ENCODE assay signal across 15 cellular contexts in genomic region chr20:63497138-63497945, GRCh38. TPM values are rescaled to one million over a fixed set of nuclear protein-coding genes. Genes with fewer than 3 reads are reported as not detected.
DNase-seq lines count a peak whose midpoint lies in the region; ATAC-seq and TF ChIP-seq lines count a peak whose summit lies in the region.
"Had no signal": no experiment of that assay in that cellular context is flagged by ENCODE, and none has a peak within 500 bp of the region (broad histone marks: within the 10 kb centered on the region; RNA-seq: fewer than 3 reads in every experiment).

No MANE protein-coding gene starts in this region.

- H3K27ac ChIP-seq in VCaP (peak overlapping the region; percentile 93), right atrium auricular region (peak overlapping the region; percentile 92 to 97), sigmoid colon (no peak overlapping the region)
- H3K27ac ChIP-seq: gastroesophageal sphincter, spleen had no signal

- CTCF ChIA-PET in HEK293T (lab: Yijun Ruan, JAX): interaction anchor here (0.7 to 1.8 kb wide), 4 partner anchors 20 to 27 kb away, joined by 3 to 5 read pairs (median 5); partner anchors contain the start of gene PPDPF

- TF ChIP-seq CTCF in VCaP (conservative IDR thresholded peaks at IDR 0.05) (no peak), right atrium auricular region (IDR thresholded peaks at IDR 0.05) (no peak), sigmoid colon (IDR thresholded peaks at IDR 0.05) (no peak), mucosa of descending colon (IDR thresholded peaks at IDR 0.05) (no peak)

- POLR2A ChIA-PET in HEK293T (lab: Yijun Ruan, JAX): interaction anchor here (0.6 to 2.9 kb wide), 3 partner anchors 24 to 33 kb away, joined by 3 to 26 read pairs (median 3); partner anchors contain the start of gene PPDPF

- no peak for TF ChIP-seq POLR2A in sigmoid colon (IDR thresholded peaks at IDR 0.05)

- no peak for ATAC-seq in mucosa of descending colon

- no peaks in the 10 kb centered on the region for H3K9me3 ChIP-seq in right atrium auricular region
- H3K9me3 ChIP-seq in sigmoid colon: no peaks in the 10 kb centered on the region
- H3K9me3 ChIP-seq in mucosa of descending colon: no peaks in the 10 kb centered on the region
- H3K9me3 ChIP-seq: gastroesophageal sphincter, spleen had no signal

- DNase-seq in H7 (peak; percentile 64), right atrium auricular region (ENCODE audit: low spot score) (no peak), sigmoid colon (peak; percentile 64), HEK293T (ENCODE audit: extremely low spot score) (no peak), activated gamma-delta T cell treated with Interleukin-2 at 50 U/mL for 16 hours (no peak), mucosa of descending colon (no peak)
- DNase-seq: DMS153, left colon, NCI-H1092, spleen had no signal

- 54 to 65% methylated on average over 20 of the region's 20 CpGs for WGBS in sigmoid colon, 2 donors

- intact Hi-C loops in sigmoid colon (cut with DNase I): no loop called here
- intact Hi-C loops in mucosa of descending colon (cut with DNase I, micrococcal nuclease): no loop called here

- H3K4me3 ChIP-seq in H7 (ENCODE audit: insufficient read depth, low read depth, low read length): peak overlapping the region; percentile 29
- H3K4me3 ChIP-seq in right atrium auricular region: peak overlapping the region; percentile 56 to 60
- H3K4me3 ChIP-seq in sigmoid colon: no peak overlapping the region
- H3K4me3 ChIP-seq in mucosa of descending colon: no peak overlapping the region

- no peaks in the 10 kb centered on the region; the same call in 1 of the 2 replicates for H3K36me3 ChIP-seq in H7 (replicated peaks; ENCODE audit: control insufficient read depth, insufficient read depth, low read length)
- peaks cover 30% of the 10 kb centered on the region for H3K36me3 ChIP-seq in right atrium auricular region
- H3K36me3 ChIP-seq in sigmoid colon: no peaks in the 10 kb centered on the region
- H3K36me3 ChIP-seq in mucosa of descending colon (ENCODE audit: low read depth): no peaks in the 10 kb centered on the region
- H3K36me3 ChIP-seq: gastroesophageal sphincter, spleen had no signal

- H3K27me3 ChIP-seq in H7 (ENCODE audit: control insufficient read depth, insufficient read depth, low read length) (peaks cover 34% of the 10 kb centered on the region), right atrium auricular region (peaks cover 0 to 13% of the 10 kb centered on the region in 2 donors), sigmoid colon (peaks cover 31 to 69% (median 47%) of the 10 kb centered on the region in 3 donors)

- TF ChIP-seq EP300 in sigmoid colon (IDR thresholded peaks at IDR 0.05): no peak

- H3K4me1 ChIP-seq in right atrium auricular region (peaks cover 0 to 59% of the 10 kb centered on the region in 2 donors), sigmoid colon (peaks cover 0 to 38% (median 29%) of the 10 kb centered on the region in 4 donors), mucosa of descending colon (ENCODE audit: low read depth) (peaks cover 15% of the 10 kb centered on the region)

TF ChIP-seq in HEK293T, 16 proteins besides CTCF, POLR2A, EP300 and RAD21:
- no peak for TF ChIP-seq L3MBTL2 (conservative IDR thresholded peaks at IDR 0.05)
- no peak for TF ChIP-seq ZNF384 (IDR thresholded peaks at IDR 0.05)
TF ChIP-seq in HEK293T: peak in this region for 0.

RNA-seq across cellular contexts. Expression of gene EEF1A2, which starts 1.5 kb away (rescaled TPM):
- total RNA-seq in H7 (2014; rRNA removed; shearing (Covaris generic)): 30.7 and 37.1 TPM in 2 replicates
- 100 to 1,000 TPM; 797 to 886 TPM for total RNA-seq in right atrium auricular region
- total RNA-seq in sigmoid colon: 10 to 100 TPM in 2 of 4 donors, 1 to 10 TPM in 2; 4.6 to 14.3 (median 11.0) TPM
- 1 to 10 TPM; 2.8 to 7.8 (median 4.2) TPM for polyA plus RNA-seq in sigmoid colon
- 10 to 100 TPM in 1 of 3 donors, 1 to 10 TPM in 2; 1.3 to 15.0 (median 2.7) TPM for total RNA-seq in mucosa of descending colon

RNA-seq across cellular contexts. Expression of gene PPDPF, which starts 23.2 kb away (rescaled TPM):
- total RNA-seq in H7 (2014; rRNA removed; shearing (Covaris generic)): 79.7 and 94.2 TPM in 2 replicates
- total RNA-seq in right atrium auricular region (100 to 1,000 TPM; 138 to 185 TPM), sigmoid colon (100 to 1,000 TPM in 3 of 4 donors, 10 to 100 TPM in 1; 82.8 to 244 (median 146) TPM), mucosa of descending colon (100 to 1,000 TPM; 263 to 672 (median 537) TPM)
- 1,000 to 10,000 TPM in 2 of 3 donors, 100 to 1,000 TPM in 1; 658 to 1,688 (median 1,153) TPM for polyA plus RNA-seq in sigmoid colon

RNA-seq across cellular contexts. Expression of gene KCNQ2, which starts 24.9 kb away (rescaled TPM):
- 92.6 and 129 TPM in 2 replicates for total RNA-seq in H7 (2014; rRNA removed; shearing (Covaris generic))
- not detected for total RNA-seq in right atrium auricular region
- 1 to 10 TPM in 2 of 4 donors, under 1 TPM in 1, not detected in 1; 0.95 to 4.2 (median 1.4) TPM for total RNA-seq in sigmoid colon
- under 1 TPM in 1 of 3 donors, not detected in 2; 0.83 TPM for polyA plus RNA-seq in sigmoid colon
- 1 to 10 TPM in 1 of 3 donors, not detected in 2; 1.4 TPM for total RNA-seq in mucosa of descending colon
- total RNA-seq: activated CD8-positive, alpha-beta memory T cell treated with anti-CD3 and anti-CD28 coated beads for 36 hours had no signal

RNA-seq across cellular contexts. Expression of gene PTK6, which starts 39.8 kb away (rescaled TPM):
- total RNA-seq in H7 (2014; rRNA removed; shearing (Covaris generic)): 0.14 and 0.30 TPM in 2 replicates
- total RNA-seq in right atrium auricular region (not detected), sigmoid colon (under 1 TPM in 2 of 4 donors, not detected in 2; 0.28 to 0.36 TPM), mucosa of descending colon (10 to 100 TPM; 39.5 to 91.7 (median 87.1) TPM)
- polyA plus RNA-seq in sigmoid colon: 10 to 100 TPM; 59.5 to 80.7 (median 73.3) TPM
- total RNA-seq: neural crest cell had no signal

RNA-seq across cellular contexts. Expression of gene SRMS, which starts 50.2 kb away (rescaled TPM):
- 0.21 and 0.33 TPM in 2 replicates for total RNA-seq in H7 (2014; rRNA removed; shearing (Covaris generic))
- total RNA-seq in right atrium auricular region: not detected
- not detected for total RNA-seq in sigmoid colon
- polyA plus RNA-seq in sigmoid colon: 1 to 10 TPM in 1 of 3 donors, under 1 TPM in 1, not detected in 1; 0.19 to 2.4 TPM
- total RNA-seq in mucosa of descending colon: under 1 TPM; 0.25 to 0.52 (median 0.27) TPM
- total RNA-seq: activated CD8-positive, alpha-beta memory T cell treated with anti-CD3 and anti-CD28 coated beads for 36 hours; gastroesophageal sphincter; NCI-H460; neural crest cell had no signal

Comparison
In these comparisons a context has a peak if more than half of its experiments do, and no peak if none do; other contexts are left out.
1. DNase-seq: peak in H7 (single experiment) and sigmoid colon (single experiment); none in right atrium auricular region (single experiment), HEK293T (single experiment), activated gamma-delta T cell treated with Interleukin-2 at 50 U/mL for 16 hours (single experiment) and mucosa of descending colon (0 of 3).
2. H3K4me3 ChIP-seq: peak in H7 (single experiment) and right atrium auricular region (2 of 2); none in sigmoid colon (0 of 4) and mucosa of descending colon (single experiment).
3. H3K27ac ChIP-seq: peak in VCaP (single experiment) and right atrium auricular region (2 of 2); none in sigmoid colon (0 of 4).
4. RNA of gene EEF1A2, which starts 1.5 kb away (total RNA-seq): 797 to 886 TPM in right atrium auricular region; 30.7 to 37.1 TPM in H7, 4.6 to 14.3 TPM in sigmoid colon and 1.3 to 15.0 TPM in mucosa of descending colon; every median in the first group is over 10 times any median in the second.
5. RNA of gene KCNQ2, which starts 24.9 kb away (total RNA-seq): 92.6 to 129 TPM in H7; 0.95 to 4.2 TPM in sigmoid colon, 1.4 TPM in mucosa of descending colon and not detected in right atrium auricular region; every median in the first group is over 10 times any median in the second.